In genomic region chr3:149333518-149333859, GRCh38 we compare ENCODE assay signal across 15 cellular contexts. TPM values are rescaled to one million over a fixed set of nuclear protein-coding genes. Genes with fewer than 3 reads are reported as not detected.
DNase-seq lines count a peak whose midpoint lies in the region; ATAC-seq and TF ChIP-seq lines count a peak whose summit lies in the region.
"Had no signal": no experiment of that assay in that cellular context is flagged by ENCODE, and none has a peak within 500 bp of the region (broad histone marks: within the 10 kb centered on the region; RNA-seq: fewer than 3 reads in every experiment).

TM4SF18 (minus strand) TSS chr3:149333636; CDS start chr3:149333382, 254 bp downstream.

- H4K20me1 ChIP-seq in mammary epithelial cell (ENCODE audit: insufficient read depth, low read length) = no peaks in the 10 kb centered on the region

- TF ChIP-seq CTCF in mammary epithelial cell (conservative IDR thresholded peaks at IDR 0.05 in 1 of 2, IDR thresholded peaks at IDR 0.05 in 1 of 2; ENCODE audit: extremely low read depth in 1 of 2, insufficient read depth in 1 of 2, low read depth in 1 of 2, low read length in 2 of 2) (no peak), right atrium auricular region (IDR thresholded peaks at IDR 0.05) (no peak), parathyroid adenoma (IDR thresholded peaks at IDR 0.05) (no peak)

- no TSS peak for BruUV-seq in mammary epithelial cell (replicated peaks; lab: Mats Ljungman, UMichigan)

- no peak for ATAC-seq in HG02623 (IDR thresholded peaks at IDR 0.05; ENCODE audit: unreplicated experiment)
- ATAC-seq in GM21390 (IDR thresholded peaks at IDR 0.05; ENCODE audit: unreplicated experiment) = no peak
- ATAC-seq: naive thymus-derived CD4-positive, alpha-beta T cell had no signal

- no peak within 1 kb of the TSS for H3K4me3 ChIP-seq in mammary epithelial cell (replicated peaks in 1 of 3; ENCODE audit: insufficient read depth in 1 of 3, low read depth in 2 of 3, low read length in 3 of 3)
- H3K4me3 ChIP-seq in right atrium auricular region = peak within 1 kb of the TSS; percentile 15 to 31
- peak within 1 kb of the TSS; percentile 24 for H3K4me3 ChIP-seq in parathyroid adenoma (ENCODE audit: low read depth, low read length)

- H3K27ac ChIP-seq in mammary epithelial cell (ENCODE audit: insufficient read depth, low read depth, low read length) (no peak within 1 kb of the TSS), right atrium auricular region (peak within 1 kb of the TSS; percentile 29 to 49), parathyroid adenoma (peak within 1 kb of the TSS; percentile 34)
- H3K27ac ChIP-seq: KMS-11 had no signal

- H3K27me3 ChIP-seq in mammary epithelial cell (ENCODE audit: insufficient read depth, low read length) (no peaks in the 10 kb centered on the region), right atrium auricular region (no peaks in the 10 kb centered on the region), parathyroid adenoma (ENCODE audit: control insufficient read depth, insufficient read depth, low read length) (no peaks in the 10 kb centered on the region)
- H3K27me3 ChIP-seq: BE2C had no signal

- WGBS in mammary epithelial cell (ENCODE audit: low coverage, missing lambda C conversion rate) = 48% methylated on average over 5 of the region's 5 CpGs

- H3K4me2 ChIP-seq in mammary epithelial cell (ENCODE audit: insufficient read depth, low read depth, low read length) (no peak within 1 kb of the TSS), parathyroid adenoma (ENCODE audit: low read length) (peak within 1 kb of the TSS; percentile 22)
- H3K4me2 ChIP-seq: KMS-11 had no signal

- intact Hi-C loops in mammary epithelial cell (cut with micrococcal nuclease) = loop anchor here (5.0 kb wide), 1 partner anchor 376 kb away; no protein-coding TSS in a partner anchor

- dilution Hi-C loops in mammary epithelial cell (cut with HindIII; ENCODE audit: low sequenced_read_pairs) = no loop called here

- in situ Hi-C loops in mammary epithelial cell (cut with MboI; ENCODE audit: low sequenced_read_pairs in 2 of 2) = no loop called here

- H3K4me1 ChIP-seq in ES-I3 (ENCODE audit: insufficient read depth, low read length) = peaks cover 17% of the 10 kb centered on the region; the same call in 1 of the 2 replicates
- peaks cover 6% of the 10 kb centered on the region for H3K4me1 ChIP-seq in mammary epithelial cell (ENCODE audit: insufficient read depth, low read length)
- no peaks in the 10 kb centered on the region for H3K4me1 ChIP-seq in right atrium auricular region
- H3K4me1 ChIP-seq in parathyroid adenoma = no peaks in the 10 kb centered on the region
- H3K4me1 ChIP-seq: BE2C had no signal

- H3K9ac ChIP-seq in ES-I3 (ENCODE audit: low read depth, low read length) (peak within 1 kb of the TSS; percentile 14; the same call in 1 of the 2 replicates), mammary epithelial cell (ENCODE audit: insufficient read depth, low read length) (no peak within 1 kb of the TSS), parathyroid adenoma (no peak within 1 kb of the TSS)
- H3K9ac ChIP-seq: KMS-11 had no signal

- H2AFZ ChIP-seq in mammary epithelial cell (ENCODE audit: low read depth, low read length) (peak within 1 kb of the TSS; percentile 47), parathyroid adenoma (no peak within 1 kb of the TSS)

- no peaks in the 10 kb centered on the region for H3K36me3 ChIP-seq in ES-I3 (ENCODE audit: insufficient read depth, low read length)
- H3K36me3 ChIP-seq in mammary epithelial cell (ENCODE audit: insufficient read depth, low read length) = no peaks in the 10 kb centered on the region
- H3K36me3 ChIP-seq in right atrium auricular region = no peaks in the 10 kb centered on the region
- H3K36me3 ChIP-seq in parathyroid adenoma (ENCODE audit: control insufficient read depth, insufficient read depth, low read length) = no peaks in the 10 kb centered on the region
- H3K36me3 ChIP-seq: BE2C had no signal

- H3K79me2 ChIP-seq in mammary epithelial cell (ENCODE audit: insufficient read depth, low read length) (no peaks in the 10 kb centered on the region), parathyroid adenoma (no peaks in the 10 kb centered on the region)

- no peaks in the 10 kb centered on the region for H3K9me3 ChIP-seq in ES-I3 (ENCODE audit: control insufficient read depth, insufficient read depth, low read length)
- H3K9me3 ChIP-seq in mammary epithelial cell (replicated peaks; ENCODE audit: insufficient read depth, low read length) = no peaks in the 10 kb centered on the region
- H3K9me3 ChIP-seq in right atrium auricular region = no peaks in the 10 kb centered on the region
- H3K9me3 ChIP-seq in parathyroid adenoma (ENCODE audit: control insufficient read depth, low read length) = no peaks in the 10 kb centered on the region
- H3K9me3 ChIP-seq: BE2C had no signal

- DNase-seq in mammary epithelial cell (no peak), right atrium auricular region (ENCODE audit: low spot score) (no peak), iPS-NIHi11 (ENCODE audit: low spot score) (no peak), AG08395 (ENCODE audit: low spot score) (no peak)
- DNase-seq: activated CD4-positive, CD25-positive, alpha-beta regulatory T cell treated with anti-CD3 and anti-CD28 coated beads, Interleukin-2, amount 50 U/mL, for 72 hours; activated effector memory CD4-positive, alpha-beta T cell treated with anti-CD3 and anti-CD28 coated beads, Interleukin-2, amount 50 U/mL, for 16 hours; BE2C; cerebellar nuclear complex; naive thymus-derived CD4-positive, alpha-beta T cell; NCI-H226 had no signal

- CTCF ChIA-PET in mammary epithelial cell (lab: Charles Lee; ENCODE audit: low non-redundant PET) = no interaction called here

RNA-seq across cellular contexts. Expression of gene TM4SF18, which starts in this region (rescaled TPM):
- total RNA-seq in mammary epithelial cell = not detected
- not detected for polyA plus RNA-seq in mammary epithelial cell
- polyA minus RNA-seq in mammary epithelial cell = not detected
- total RNA-seq in right atrium auricular region = 10 to 100 TPM in 1 of 2 donors, 1 to 10 TPM in 1; 6.7 to 13.8 TPM
- total RNA-seq: naive thymus-derived CD4-positive, alpha-beta T cell had no signal
- polyA plus RNA-seq: naive thymus-derived CD4-positive, alpha-beta T cell had no signal

Comparison
In these comparisons a context has a peak if more than half of its experiments do, and no peak if none do; other contexts are left out.
1. RNA of gene TM4SF18 (total RNA-seq): 6.7 to 13.8 TPM in right atrium auricular region; not detected in mammary epithelial cell; every median in the first group is over 4 times any median in the second.
2. H3K4me3 ChIP-seq: peak in right atrium auricular region (2 of 2) and parathyroid adenoma (single experiment); none in mammary epithelial cell (0 of 3).